ENCODE assay signal across 1 cellular context in the genomic region with DNA sequence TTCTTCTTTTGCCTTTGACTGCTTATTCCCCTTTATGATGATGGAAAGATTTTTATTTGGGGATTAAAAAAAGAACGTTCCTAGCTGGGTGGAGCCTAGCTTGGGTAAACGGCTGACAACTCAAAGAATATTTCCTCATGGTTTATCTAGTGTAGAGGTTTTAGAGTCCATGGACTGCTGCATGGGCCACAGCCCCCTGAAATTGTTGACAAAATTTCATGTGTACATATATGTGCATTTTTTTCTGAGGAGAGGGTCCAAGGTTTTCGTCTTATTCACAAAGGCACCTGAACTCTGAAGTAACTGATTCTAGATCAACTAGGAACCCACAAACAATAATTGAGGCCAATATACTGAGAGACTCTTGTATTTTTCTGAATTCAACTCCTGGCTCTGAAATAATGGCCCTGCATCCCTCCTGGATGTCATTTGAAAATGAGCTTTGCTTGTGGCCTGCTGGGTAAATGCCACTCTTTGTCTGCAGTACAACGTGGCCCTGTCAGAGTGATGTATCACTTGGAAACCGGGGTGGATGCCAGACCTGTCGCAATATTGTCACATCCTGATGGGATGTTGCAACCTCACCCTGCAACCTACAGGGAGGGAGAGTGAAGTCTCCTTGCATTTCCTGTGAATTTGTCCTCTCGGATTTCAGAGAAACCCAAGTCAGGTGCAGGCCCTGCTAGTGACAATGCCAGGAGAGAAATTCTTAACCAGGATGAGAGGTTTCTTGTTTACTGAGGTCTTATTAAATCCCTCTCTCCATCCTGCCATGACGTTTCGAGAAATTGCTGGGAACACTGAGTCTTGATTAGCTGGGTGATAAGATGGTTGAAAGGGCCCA.
TF ChIP-seq lines count a peak whose summit lies in the region.

No MANE protein-coding gene starts in this region.

TF ChIP-seq in HepG2, 621 proteins besides CTCF, POLR2A, EP300 and RAD21 (continued from another document and continues in another):
- TF ChIP-seq, protein P1, sequence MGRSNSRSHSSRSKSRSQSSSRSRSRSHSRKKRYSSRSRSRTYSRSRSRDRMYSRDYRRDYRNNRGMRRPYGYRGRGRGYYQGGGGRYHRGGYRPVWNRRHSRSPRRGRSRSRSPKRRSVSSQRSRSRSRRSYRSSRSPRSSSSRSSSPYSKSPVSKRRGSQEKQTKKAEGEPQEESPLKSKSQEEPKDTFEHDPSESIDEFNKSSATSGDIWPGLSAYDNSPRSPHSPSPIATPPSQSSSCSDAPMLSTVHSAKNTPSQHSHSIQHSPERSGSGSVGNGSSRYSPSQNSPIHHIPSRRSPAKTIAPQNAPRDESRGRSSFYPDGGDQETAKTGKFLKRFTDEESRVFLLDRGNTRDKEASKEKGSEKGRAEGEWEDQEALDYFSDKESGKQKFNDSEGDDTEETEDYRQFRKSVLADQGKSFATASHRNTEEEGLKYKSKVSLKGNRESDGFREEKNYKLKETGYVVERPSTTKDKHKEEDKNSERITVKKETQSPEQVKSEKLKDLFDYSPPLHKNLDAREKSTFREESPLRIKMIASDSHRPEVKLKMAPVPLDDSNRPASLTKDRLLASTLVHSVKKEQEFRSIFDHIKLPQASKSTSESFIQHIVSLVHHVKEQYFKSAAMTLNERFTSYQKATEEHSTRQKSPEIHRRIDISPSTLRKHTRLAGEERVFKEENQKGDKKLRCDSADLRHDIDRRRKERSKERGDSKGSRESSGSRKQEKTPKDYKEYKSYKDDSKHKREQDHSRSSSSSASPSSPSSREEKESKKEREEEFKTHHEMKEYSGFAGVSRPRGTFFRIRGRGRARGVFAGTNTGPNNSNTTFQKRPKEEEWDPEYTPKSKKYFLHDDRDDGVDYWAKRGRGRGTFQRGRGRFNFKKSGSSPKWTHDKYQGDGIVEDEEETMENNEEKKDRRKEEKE (IDR thresholded peaks at IDR 0.05), result no peak
- TF ChIP-seq HNF4G (IDR thresholded peaks at IDR 0.05; ENCODE audit: borderline replicate concordance, low read depth, low read length) (peak; percentile 75; the same call in 1 of the 2 replicates), HNF4G (CRISPR knock-in tag; IDR thresholded peaks at IDR 0.05; ENCODE audit: borderline replicate concordance, low read depth) (peak; percentile 57), ZNF570 (CRISPR knock-in tag; IDR thresholded peaks at IDR 0.05; ENCODE audit: borderline replicate concordance) (no peak), ZMAT3 (CRISPR knock-in tag; conservative IDR thresholded peaks at IDR 0.05) (no peak; the same call in 1 of the 2 replicates), YY1 (IDR thresholded peaks at IDR 0.05; ENCODE audit: insufficient read depth, insufficient replicate concordance, low read depth, low read length) (peak; percentile 26), FOXO1 (CRISPR knock-in tag; IDR thresholded peaks at IDR 0.05) (peak; percentile 94), ZNF224 (CRISPR knock-in tag; IDR thresholded peaks at IDR 0.05) (no peak), ZBTB42 (CRISPR knock-in tag; IDR thresholded peaks at IDR 0.05) (no peak), THYN1 (CRISPR knock-in tag; IDR thresholded peaks at IDR 0.05; ENCODE audit: borderline replicate concordance, low read depth) (no peak), NR2F1 (CRISPR knock-in tag; IDR thresholded peaks at IDR 0.05) (no peak), NR2F6 (IDR thresholded peaks at IDR 0.05) (peak; percentile 74), NR2F6 (CRISPR knock-in tag; IDR thresholded peaks at IDR 0.05) (peak; percentile 94), SP5 (CRISPR knock-in tag; IDR thresholded peaks at IDR 0.05; ENCODE audit: borderline replicate concordance, low read depth) (peak; percentile 84), HNF4A (CRISPR knock-in tag; IDR thresholded peaks at IDR 0.05) (peak; percentile 89), RBFOX2 (IDR thresholded peaks at IDR 0.05; ENCODE audit: low read depth, low read length) (peak; percentile 53), BORCS8-MEF2B (CRISPR knock-in tag; IDR thresholded peaks at IDR 0.05) (peak; percentile 57; the same call in 1 of the 2 replicates), SPEN (CRISPR knock-in tag; IDR thresholded peaks at IDR 0.05; ENCODE audit: low read depth) (peak; percentile 77), ZFP36L1 (CRISPR knock-in tag; IDR thresholded peaks at IDR 0.05) (no peak), AKAP8 (CRISPR knock-in tag; IDR thresholded peaks at IDR 0.05) (peak; percentile 39; the same call in 1 of the 2 replicates)
- TF ChIP-seq, protein P2, sequence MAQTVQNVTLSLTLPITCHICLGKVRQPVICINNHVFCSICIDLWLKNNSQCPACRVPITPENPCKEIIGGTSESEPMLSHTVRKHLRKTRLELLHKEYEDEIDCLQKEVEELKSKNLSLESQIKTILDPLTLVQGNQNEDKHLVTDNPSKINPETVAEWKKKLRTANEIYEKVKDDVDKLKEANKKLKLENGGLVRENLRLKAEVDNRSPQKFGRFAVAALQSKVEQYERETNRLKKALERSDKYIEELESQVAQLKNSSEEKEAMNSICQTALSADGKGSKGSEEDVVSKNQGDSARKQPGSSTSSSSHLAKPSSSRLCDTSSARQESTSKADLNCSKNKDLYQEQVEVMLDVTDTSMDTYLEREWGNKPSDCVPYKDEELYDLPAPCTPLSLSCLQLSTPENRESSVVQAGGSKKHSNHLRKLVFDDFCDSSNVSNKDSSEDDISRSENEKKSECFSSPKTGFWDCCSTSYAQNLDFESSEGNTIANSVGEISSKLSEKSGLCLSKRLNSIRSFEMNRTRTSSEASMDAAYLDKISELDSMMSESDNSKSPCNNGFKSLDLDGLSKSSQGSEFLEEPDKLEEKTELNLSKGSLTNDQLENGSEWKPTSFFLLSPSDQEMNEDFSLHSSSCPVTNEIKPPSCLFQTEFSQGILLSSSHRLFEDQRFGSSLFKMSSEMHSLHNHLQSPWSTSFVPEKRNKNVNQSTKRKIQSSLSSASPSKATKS (CRISPR knock-in tag; IDR thresholded peaks at IDR 0.05), result no peak; the same call in 1 of the 2 replicates
- TF ChIP-seq, protein P3, sequence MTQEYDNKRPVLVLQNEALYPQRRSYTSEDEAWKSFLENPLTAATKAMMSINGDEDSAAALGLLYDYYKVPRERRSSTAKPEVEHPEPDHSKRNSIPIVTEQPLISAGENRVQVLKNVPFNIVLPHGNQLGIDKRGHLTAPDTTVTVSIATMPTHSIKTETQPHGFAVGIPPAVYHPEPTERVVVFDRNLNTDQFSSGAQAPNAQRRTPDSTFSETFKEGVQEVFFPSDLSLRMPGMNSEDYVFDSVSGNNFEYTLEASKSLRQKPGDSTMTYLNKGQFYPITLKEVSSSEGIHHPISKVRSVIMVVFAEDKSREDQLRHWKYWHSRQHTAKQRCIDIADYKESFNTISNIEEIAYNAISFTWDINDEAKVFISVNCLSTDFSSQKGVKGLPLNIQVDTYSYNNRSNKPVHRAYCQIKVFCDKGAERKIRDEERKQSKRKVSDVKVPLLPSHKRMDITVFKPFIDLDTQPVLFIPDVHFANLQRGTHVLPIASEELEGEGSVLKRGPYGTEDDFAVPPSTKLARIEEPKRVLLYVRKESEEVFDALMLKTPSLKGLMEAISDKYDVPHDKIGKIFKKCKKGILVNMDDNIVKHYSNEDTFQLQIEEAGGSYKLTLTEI (CRISPR knock-in tag; conservative IDR thresholded peaks at IDR 0.05), result no peak
- TF ChIP-seq, protein P4, sequence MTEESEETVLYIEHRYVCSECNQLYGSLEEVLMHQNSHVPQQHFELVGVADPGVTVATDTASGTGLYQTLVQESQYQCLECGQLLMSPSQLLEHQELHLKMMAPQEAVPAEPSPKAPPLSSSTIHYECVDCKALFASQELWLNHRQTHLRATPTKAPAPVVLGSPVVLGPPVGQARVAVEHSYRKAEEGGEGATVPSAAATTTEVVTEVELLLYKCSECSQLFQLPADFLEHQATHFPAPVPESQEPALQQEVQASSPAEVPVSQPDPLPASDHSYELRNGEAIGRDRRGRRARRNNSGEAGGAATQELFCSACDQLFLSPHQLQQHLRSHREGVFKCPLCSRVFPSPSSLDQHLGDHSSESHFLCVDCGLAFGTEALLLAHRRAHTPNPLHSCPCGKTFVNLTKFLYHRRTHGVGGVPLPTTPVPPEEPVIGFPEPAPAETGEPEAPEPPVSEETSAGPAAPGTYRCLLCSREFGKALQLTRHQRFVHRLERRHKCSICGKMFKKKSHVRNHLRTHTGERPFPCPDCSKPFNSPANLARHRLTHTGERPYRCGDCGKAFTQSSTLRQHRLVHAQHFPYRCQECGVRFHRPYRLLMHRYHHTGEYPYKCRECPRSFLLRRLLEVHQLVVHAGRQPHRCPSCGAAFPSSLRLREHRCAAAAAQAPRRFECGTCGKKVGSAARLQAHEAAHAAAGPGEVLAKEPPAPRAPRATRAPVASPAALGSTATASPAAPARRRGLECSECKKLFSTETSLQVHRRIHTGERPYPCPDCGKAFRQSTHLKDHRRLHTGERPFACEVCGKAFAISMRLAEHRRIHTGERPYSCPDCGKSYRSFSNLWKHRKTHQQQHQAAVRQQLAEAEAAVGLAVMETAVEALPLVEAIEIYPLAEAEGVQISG (CRISPR knock-in tag; IDR thresholded peaks at IDR 0.05), result peak; percentile 88
- TF ChIP-seq, protein P5, sequence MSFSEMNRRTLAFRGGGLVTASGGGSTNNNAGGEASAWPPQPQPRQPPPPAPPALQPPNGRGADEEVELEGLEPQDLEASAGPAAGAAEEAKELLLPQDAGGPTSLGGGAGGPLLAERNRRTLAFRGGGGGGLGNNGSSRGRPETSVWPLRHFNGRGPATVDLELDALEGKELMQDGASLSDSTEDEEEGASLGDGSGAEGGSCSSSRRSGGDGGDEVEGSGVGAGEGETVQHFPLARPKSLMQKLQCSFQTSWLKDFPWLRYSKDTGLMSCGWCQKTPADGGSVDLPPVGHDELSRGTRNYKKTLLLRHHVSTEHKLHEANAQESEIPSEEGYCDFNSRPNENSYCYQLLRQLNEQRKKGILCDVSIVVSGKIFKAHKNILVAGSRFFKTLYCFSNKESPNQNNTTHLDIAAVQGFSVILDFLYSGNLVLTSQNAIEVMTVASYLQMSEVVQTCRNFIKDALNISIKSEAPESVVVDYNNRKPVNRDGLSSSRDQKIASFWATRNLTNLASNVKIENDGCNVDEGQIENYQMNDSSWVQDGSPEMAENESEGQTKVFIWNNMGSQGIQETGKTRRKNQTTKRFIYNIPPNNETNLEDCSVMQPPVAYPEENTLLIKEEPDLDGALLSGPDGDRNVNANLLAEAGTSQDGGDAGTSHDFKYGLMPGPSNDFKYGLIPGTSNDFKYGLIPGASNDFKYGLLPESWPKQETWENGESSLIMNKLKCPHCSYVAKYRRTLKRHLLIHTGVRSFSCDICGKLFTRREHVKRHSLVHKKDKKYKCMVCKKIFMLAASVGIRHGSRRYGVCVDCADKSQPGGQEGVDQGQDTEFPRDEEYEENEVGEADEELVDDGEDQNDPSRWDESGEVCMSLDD (CRISPR knock-in tag; IDR thresholded peaks at IDR 0.05; ENCODE audit: borderline replicate concordance), result no peak
- TF ChIP-seq, protein P6, sequence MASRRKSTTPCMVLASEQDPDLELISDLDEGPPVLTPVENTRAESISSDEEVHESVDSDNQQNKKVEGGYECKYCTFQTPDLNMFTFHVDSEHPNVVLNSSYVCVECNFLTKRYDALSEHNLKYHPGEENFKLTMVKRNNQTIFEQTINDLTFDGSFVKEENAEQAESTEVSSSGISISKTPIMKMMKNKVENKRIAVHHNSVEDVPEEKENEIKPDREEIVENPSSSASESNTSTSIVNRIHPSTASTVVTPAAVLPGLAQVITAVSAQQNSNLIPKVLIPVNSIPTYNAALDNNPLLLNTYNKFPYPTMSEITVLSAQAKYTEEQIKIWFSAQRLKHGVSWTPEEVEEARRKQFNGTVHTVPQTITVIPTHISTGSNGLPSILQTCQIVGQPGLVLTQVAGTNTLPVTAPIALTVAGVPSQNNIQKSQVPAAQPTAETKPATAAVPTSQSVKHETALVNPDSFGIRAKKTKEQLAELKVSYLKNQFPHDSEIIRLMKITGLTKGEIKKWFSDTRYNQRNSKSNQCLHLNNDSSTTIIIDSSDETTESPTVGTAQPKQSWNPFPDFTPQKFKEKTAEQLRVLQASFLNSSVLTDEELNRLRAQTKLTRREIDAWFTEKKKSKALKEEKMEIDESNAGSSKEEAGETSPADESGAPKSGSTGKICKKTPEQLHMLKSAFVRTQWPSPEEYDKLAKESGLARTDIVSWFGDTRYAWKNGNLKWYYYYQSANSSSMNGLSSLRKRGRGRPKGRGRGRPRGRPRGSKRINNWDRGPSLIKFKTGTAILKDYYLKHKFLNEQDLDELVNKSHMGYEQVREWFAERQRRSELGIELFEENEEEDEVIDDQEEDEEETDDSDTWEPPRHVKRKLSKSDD (CRISPR knock-in tag; IDR thresholded peaks at IDR 0.05; ENCODE audit: low read depth), result peak; percentile 74; the same call in 1 of the 2 replicates
- TF ChIP-seq, protein P7, sequence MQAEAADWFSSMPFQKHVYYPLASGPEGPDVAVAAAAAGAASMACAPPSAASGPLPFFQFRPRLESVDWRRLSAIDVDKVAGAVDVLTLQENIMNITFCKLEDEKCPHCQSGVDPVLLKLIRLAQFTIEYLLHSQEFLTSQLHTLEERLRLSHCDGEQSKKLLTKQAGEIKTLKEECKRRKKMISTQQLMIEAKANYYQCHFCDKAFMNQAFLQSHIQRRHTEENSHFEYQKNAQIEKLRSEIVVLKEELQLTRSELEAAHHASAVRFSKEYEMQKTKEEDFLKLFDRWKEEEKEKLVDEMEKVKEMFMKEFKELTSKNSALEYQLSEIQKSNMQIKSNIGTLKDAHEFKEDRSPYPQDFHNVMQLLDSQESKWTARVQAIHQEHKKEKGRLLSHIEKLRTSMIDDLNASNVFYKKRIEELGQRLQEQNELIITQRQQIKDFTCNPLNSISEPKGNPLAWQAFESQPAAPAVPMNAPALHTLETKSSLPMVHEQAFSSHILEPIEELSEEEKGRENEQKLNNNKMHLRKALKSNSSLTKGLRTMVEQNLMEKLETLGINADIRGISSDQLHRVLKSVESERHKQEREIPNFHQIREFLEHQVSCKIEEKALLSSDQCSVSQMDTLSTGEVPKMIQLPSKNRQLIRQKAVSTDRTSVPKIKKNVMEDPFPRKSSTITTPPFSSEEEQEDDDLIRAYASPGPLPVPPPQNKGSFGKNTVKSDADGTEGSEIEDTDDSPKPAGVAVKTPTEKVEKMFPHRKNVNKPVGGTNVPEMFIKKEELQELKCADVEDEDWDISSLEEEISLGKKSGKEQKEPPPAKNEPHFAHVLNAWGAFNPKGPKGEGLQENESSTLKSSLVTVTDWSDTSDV (CRISPR knock-in tag; IDR thresholded peaks at IDR 0.05), result no peak
- TF ChIP-seq, protein P8, sequence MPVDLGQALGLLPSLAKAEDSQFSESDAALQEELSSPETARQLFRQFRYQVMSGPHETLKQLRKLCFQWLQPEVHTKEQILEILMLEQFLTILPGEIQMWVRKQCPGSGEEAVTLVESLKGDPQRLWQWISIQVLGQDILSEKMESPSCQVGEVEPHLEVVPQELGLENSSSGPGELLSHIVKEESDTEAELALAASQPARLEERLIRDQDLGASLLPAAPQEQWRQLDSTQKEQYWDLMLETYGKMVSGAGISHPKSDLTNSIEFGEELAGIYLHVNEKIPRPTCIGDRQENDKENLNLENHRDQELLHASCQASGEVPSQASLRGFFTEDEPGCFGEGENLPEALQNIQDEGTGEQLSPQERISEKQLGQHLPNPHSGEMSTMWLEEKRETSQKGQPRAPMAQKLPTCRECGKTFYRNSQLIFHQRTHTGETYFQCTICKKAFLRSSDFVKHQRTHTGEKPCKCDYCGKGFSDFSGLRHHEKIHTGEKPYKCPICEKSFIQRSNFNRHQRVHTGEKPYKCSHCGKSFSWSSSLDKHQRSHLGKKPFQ (CRISPR knock-in tag; IDR thresholded peaks at IDR 0.05; ENCODE audit: insufficient replicate concordance), result peak; percentile 49
- TF ChIP-seq, protein P9, sequence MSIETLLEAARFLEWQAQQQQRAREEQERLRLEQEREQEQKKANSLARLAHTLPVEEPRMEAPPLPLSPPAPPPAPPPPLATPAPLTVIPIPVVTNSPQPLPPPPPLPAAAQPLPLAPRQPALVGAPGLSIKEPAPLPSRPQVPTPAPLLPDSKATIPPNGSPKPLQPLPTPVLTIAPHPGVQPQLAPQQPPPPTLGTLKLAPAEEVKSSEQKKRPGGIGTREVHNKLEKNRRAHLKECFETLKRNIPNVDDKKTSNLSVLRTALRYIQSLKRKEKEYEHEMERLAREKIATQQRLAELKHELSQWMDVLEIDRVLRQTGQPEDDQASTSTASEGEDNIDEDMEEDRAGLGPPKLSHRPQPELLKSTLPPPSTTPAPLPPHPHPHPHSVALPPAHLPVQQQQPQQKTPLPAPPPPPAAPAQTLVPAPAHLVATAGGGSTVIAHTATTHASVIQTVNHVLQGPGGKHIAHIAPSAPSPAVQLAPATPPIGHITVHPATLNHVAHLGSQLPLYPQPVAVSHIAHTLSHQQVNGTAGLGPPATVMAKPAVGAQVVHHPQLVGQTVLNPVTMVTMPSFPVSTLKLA (IDR thresholded peaks at IDR 0.05), result peak; percentile 69
